Comparison of ENCODE assay signal across 13 cellular contexts in genomic region chr11:46106530-46107407, GRCh38. TPM values are rescaled to one million over a fixed set of nuclear protein-coding genes. Genes with fewer than 3 reads are reported as not detected.
DNase-seq lines count a peak whose midpoint lies in the region; ATAC-seq and TF ChIP-seq lines count a peak whose summit lies in the region.
"Had no signal": no experiment of that assay in that cellular context is flagged by ENCODE, and none has a peak within 500 bp of the region (broad histone marks: within the 10 kb centered on the region; RNA-seq: fewer than 3 reads in every experiment).

No MANE protein-coding gene starts in this region.

- peaks cover 3% of the 10 kb centered on the region; the same call in 1 of the 2 replicates for H3K79me2 ChIP-seq in KMS-11 (ENCODE audit: insufficient read depth, low read depth)

- peaks cover 27% of the 10 kb centered on the region for H3K4me1 ChIP-seq in KMS-11 (ENCODE audit: low read depth, poor library complexity, severe bottlenecking)

- ATAC-seq in HG02840 (IDR thresholded peaks at IDR 0.05; ENCODE audit: low FRiP score, unreplicated experiment) (no peak), left colon (no peak), GM19395 (IDR thresholded peaks at IDR 0.05; ENCODE audit: unreplicated experiment) (no peak)

- H3K27ac ChIP-seq in KMS-11 = no peak overlapping the region
- H3K27ac ChIP-seq: tibial artery had no signal

- peak; percentile 58 for DNase-seq in AG10803 (ENCODE audit: low read depth)
- DNase-seq in cardiac fibroblast (ENCODE audit: low read depth in 2 of 2) = peak; percentile 39 to 49
- peak; percentile 36 for DNase-seq in left kidney (ENCODE audit: low read depth, low spot score)
- DNase-seq in left colon = no peak
- DNase-seq in SKM-1 treated with dmso at 0.1 percent for 144 hours (lab: John Stamatoyannopoulos, UW; ENCODE audit: unreplicated experiment) = no peak
- DNase-seq: activated CD4-positive, alpha-beta T cell treated with anti-CD3 and anti-CD28 coated beads, Interleukin-2, amount 50 U/mL, for 1 hour; activated naive CD4-positive, alpha-beta T cell treated with anti-CD3 and anti-CD28 coated beads, Interleukin-2, amount 50 U/mL, for 16 hours; effector CD8-positive, alpha-beta T cell; NCI-H2171; tibial artery had no signal

- H3K4me3 ChIP-seq in AG10803 (ENCODE audit: low read length) (no peak overlapping the region), KMS-11 (IDR thresholded peaks at IDR 0.05; ENCODE audit: insufficient read depth, low read depth, low read length) (no peak overlapping the region), cardiac fibroblast (replicated peaks in 1 of 2; ENCODE audit: low read depth in 2 of 2, low read length in 2 of 2) (no peak overlapping the region)
- H3K4me3 ChIP-seq: tibial artery had no signal

- intact Hi-C loops in left colon (cut with DNase I, micrococcal nuclease) = no loop called here

- H2AFZ ChIP-seq in KMS-11 (ENCODE audit: low read depth) = no peak overlapping the region

- peak overlapping the region; percentile 9; the same call in 1 of the 2 replicates for H3K4me2 ChIP-seq in KMS-11

- H4K20me1 ChIP-seq in KMS-11 (ENCODE audit: insufficient read depth) = no peaks in the 10 kb centered on the region

- no peak overlapping the region for H3K9ac ChIP-seq in KMS-11

- no peaks in the 10 kb centered on the region for H3K27me3 ChIP-seq in KMS-11 (ENCODE audit: insufficient read depth, low read depth)
- H3K27me3 ChIP-seq: tibial artery had no signal

- no peaks in the 10 kb centered on the region for H3K36me3 ChIP-seq in KMS-11 (ENCODE audit: insufficient read depth)
- H3K36me3 ChIP-seq: tibial artery had no signal

- TF ChIP-seq CTCF in AG10803 (conservative IDR thresholded peaks at IDR 0.05; ENCODE audit: low read length) = no peak
- no peak for TF ChIP-seq CTCF in KMS-11 (conservative IDR thresholded peaks at IDR 0.05; ENCODE audit: low read depth, low read length)
- TF ChIP-seq CTCF in cardiac fibroblast (IDR thresholded peaks at IDR 0.05; ENCODE audit: low read depth, low read length) = no peak

RNA-seq across cellular contexts. Expression of gene PHF21A, which starts 14.5 kb away (rescaled TPM):
- 10 to 100 TPM; 19.9 to 24.5 TPM for total RNA-seq in left colon

Comparison
In these comparisons a context has a peak if more than half of its experiments do, and no peak if none do; other contexts are left out.
1. DNase-seq: peak in AG10803 (single experiment), cardiac fibroblast (2 of 2) and left kidney (single experiment); none in left colon (0 of 2) and SKM-1 treated with dmso at 0.1 percent for 144 hours (single experiment).